23 cellular contexts compared by ENCODE assay signal in genomic region chrX:103475381-103475780, GRCh38. TPM values are rescaled to one million over a fixed set of nuclear protein-coding genes. Genes with fewer than 3 reads are reported as not detected.
"Had no signal": no experiment of that assay in that cellular context is flagged by ENCODE, and none has a peak within 500 bp of the region (broad histone marks: within the 10 kb centered on the region; RNA-seq: fewer than 3 reads in every experiment).

No MANE protein-coding gene starts in this region.

- H3K4me3 ChIP-seq: body of pancreas, ovary, prostate gland, right atrium auricular region, spleen, thoracic aorta, upper lobe of left lung had no signal

- H3K9me3 Mint-ChIP-seq: activated naive CD4-positive, alpha-beta T cell treated with anti-CD3 and anti-CD28 coated beads, Interleukin-2, amount 10 ng/mL, durations not matched to agents 7 days and 5 days; effector memory CD8-positive, alpha-beta T cell; nephron had no signal

- H3K4me3 Mint-ChIP-seq: activated CD4-positive, alpha-beta T cell treated with anti-CD3 and anti-CD28 coated beads for 36 hours; activated naive CD4-positive, alpha-beta T cell treated with anti-CD3 and anti-CD28 coated beads, Interleukin-2, amount 10 ng/mL, durations not matched to agents 7 days and 5 days; effector memory CD8-positive, alpha-beta T cell; nephron had no signal

- H3K4me1 Mint-ChIP-seq: activated CD4-positive, alpha-beta T cell treated with anti-CD3 and anti-CD28 coated beads for 36 hours; activated naive CD4-positive, alpha-beta T cell treated with anti-CD3 and anti-CD28 coated beads, Interleukin-2, amount 10 ng/mL, durations not matched to agents 7 days and 5 days; nephron had no signal

- H3K27me3 Mint-ChIP-seq: activated CD4-positive, alpha-beta T cell treated with anti-CD3 and anti-CD28 coated beads for 36 hours; activated naive CD4-positive, alpha-beta T cell treated with anti-CD3 and anti-CD28 coated beads, Interleukin-2, amount 10 ng/mL, durations not matched to agents 7 days and 5 days; effector memory CD8-positive, alpha-beta T cell had no signal

- H3K36me3 Mint-ChIP-seq: activated naive CD4-positive, alpha-beta T cell treated with anti-CD3 and anti-CD28 coated beads, Interleukin-2, amount 10 ng/mL, durations not matched to agents 7 days and 5 days had no signal

- DNase-seq: activated CD4-positive, alpha-beta T cell treated with anti-CD3 and anti-CD28 coated beads for 36 hours; activated CD4-positive, alpha-beta T cell treated with anti-CD3 and anti-CD28 coated beads, Interleukin-2, amount 50 U/mL, for 4 hours; activated CD8-positive, alpha-beta memory T cell treated with anti-CD3 and anti-CD28 coated beads, Interleukin-2, amount 50 U/mL, for 48 hours; activated effector memory CD4-positive, alpha-beta T cell treated with anti-CD3 and anti-CD28 coated beads, Interleukin-2, amount 50 U/mL, for 16 hours; activated naive CD4-positive, alpha-beta T cell treated with anti-CD3 and anti-CD28 coated beads, Interleukin-2, amount 10 ng/mL, durations not matched to agents 7 days and 5 days; body of pancreas; central memory CD4-positive, alpha-beta T cell; effector memory CD8-positive, alpha-beta T cell; foreskin melanocyte; left cardiac atrium; mesenchymal stem cell; ovary; spleen; stimulated activated CD4-positive, alpha-beta T cell treated with anti-CD3 and anti-CD28 coated beads, Interleukin-4, amount 100 ng/mL, for 24 hours; stimulated activated naive CD4-positive, alpha-beta T cell treated with Interleukin-2 at 50 U/mL for 16 hours; T-helper 9 cell; upper lobe of left lung had no signal

- H3K27ac Mint-ChIP-seq: activated CD4-positive, alpha-beta T cell treated with anti-CD3 and anti-CD28 coated beads for 36 hours; activated naive CD4-positive, alpha-beta T cell treated with anti-CD3 and anti-CD28 coated beads, Interleukin-2, amount 10 ng/mL, durations not matched to agents 7 days and 5 days; effector memory CD8-positive, alpha-beta T cell; nephron had no signal

RNA-seq across cellular contexts. Expression of gene RAB40A, which starts 43.9 kb away (rescaled TPM):
- total RNA-seq: dermis microvascular lymphatic vessel endothelial cell, mononuclear cell had no signal
